16 cellular contexts compared by ENCODE assay signal in genomic region chr2:23286031-23286764, GRCh38.
A peak's percentile ranks its signal among the peaks of the same experiment; 100 is the strongest.
DNase-seq lines count a peak whose midpoint lies in the region; ATAC-seq and TF ChIP-seq lines count a peak whose summit lies in the region.
"Had no signal": no experiment of that assay in that cellular context is flagged by ENCODE, and none has a peak within 500 bp of the region (broad histone marks: within the 10 kb centered on the region; RNA-seq: fewer than 3 reads in every experiment).

No MANE protein-coding gene starts in this region.

- peaks cover 10% of the 10 kb centered on the region for H3F3A ChIP-seq in SK-N-SH (replicated peaks; ENCODE audit: insufficient read depth)
- H3F3A ChIP-seq in neural progenitor cell (ENCODE audit: low read depth), result no peaks in the 10 kb centered on the region

- no peak for TF ChIP-seq EP300 in SK-N-SH (IDR thresholded peaks at IDR 0.05; ENCODE audit: borderline replicate concordance in 1 of 2, low read depth in 1 of 2, low read length in 1 of 2)

- H3K9ac ChIP-seq in SK-N-SH (no peak overlapping the region; the same call in 1 of the 2 replicates), neural progenitor cell (no peak overlapping the region)
- H3K9ac ChIP-seq: BLaER1 had no signal

- TF ChIP-seq CTCF in SK-N-SH (IDR thresholded peaks at IDR 0.05) (no peak), neural progenitor cell (IDR thresholded peaks at IDR 0.05) (no peak)

- H3K9me2 ChIP-seq in SK-N-SH, result no peaks in the 10 kb centered on the region

- POLR2A ChIA-PET in SK-N-SH (lab: Yijun Ruan, JAX), result interaction anchor here (1.0 kb wide), 1 partner anchor 11 kb away, joined by 3 read pairs; no protein-coding TSS in a partner anchor

- H3K9me3 ChIP-seq in SK-N-SH, result no peaks in the 10 kb centered on the region
- no peaks in the 10 kb centered on the region for H3K9me3 ChIP-seq in neural progenitor cell (ENCODE audit: low read depth)
- no peaks in the 10 kb centered on the region for H3K9me3 ChIP-seq in thymus (ENCODE audit: control insufficient read depth)
- H3K9me3 ChIP-seq in MG63, result peaks cover 5% of the 10 kb centered on the region; the same call in 1 of the 2 replicates
- H3K9me3 ChIP-seq: BLaER1 had no signal

- H3K27me3 ChIP-seq in SK-N-SH (ENCODE audit: insufficient read depth), result no peaks in the 10 kb centered on the region
- no peaks in the 10 kb centered on the region for H3K27me3 ChIP-seq in neural progenitor cell
- H3K27me3 ChIP-seq in thymus (ENCODE audit: control insufficient read depth, insufficient read depth), result no peaks in the 10 kb centered on the region
- H3K27me3 ChIP-seq in MG63, result no peaks in the 10 kb centered on the region
- H3K27me3 ChIP-seq: BLaER1 had no signal

- H3K4me1 ChIP-seq in SK-N-SH (ENCODE audit: control insufficient read depth in 1 of 2, insufficient read depth in 2 of 2, low read depth in 1 of 2, low read length in 1 of 2), result peaks cover 4 to 19% of the 10 kb centered on the region in 2 experiments
- H3K4me1 ChIP-seq in neural progenitor cell, result peaks cover 16% of the 10 kb centered on the region
- H3K4me1 ChIP-seq in thymus (ENCODE audit: control insufficient read depth, insufficient read depth, low read length), result no peaks in the 10 kb centered on the region
- H3K4me1 ChIP-seq: BLaER1, foreskin keratinocyte had no signal

- CTCF ChIA-PET in SK-N-SH (lab: Yijun Ruan, JAX), result interaction anchor here (0.7 to 1.2 kb wide), 3 partner anchors 15 to 252 kb away, joined by 3 to 4 read pairs (median 4); no protein-coding TSS in a partner anchor

- H3K27ac ChIP-seq in SK-N-SH (ENCODE audit: low read depth in 2 of 2, low read length in 1 of 2) (peak overlapping the region; percentile 69 to 70; a peak in 3 of 4 replicates), epithelial cell of prostate (peak overlapping the region; percentile 59), neural progenitor cell (no peak overlapping the region), thymus (ENCODE audit: low read depth) (peak overlapping the region; percentile 64)
- H3K27ac ChIP-seq: BLaER1, foreskin keratinocyte had no signal

- peaks cover 39% of the 10 kb centered on the region for H3K4me1 Mint-ChIP-seq in neural progenitor cell
- H3K4me1 Mint-ChIP-seq: activated CD4-positive, alpha-beta T cell treated with anti-CD3 and anti-CD28 coated beads for 36 hours; activated naive CD4-positive, alpha-beta T cell treated with anti-CD3 and anti-CD28 coated beads, Interleukin-2, amount 10 ng/mL, durations not matched to agents 7 days and 5 days had no signal

- H3K4me2 ChIP-seq in SK-N-SH, result peak overlapping the region; percentile 77
- no peak overlapping the region for H3K4me2 ChIP-seq in neural progenitor cell
- H3K4me2 ChIP-seq: BLaER1 had no signal

- H3K79me2 ChIP-seq in SK-N-SH (ENCODE audit: insufficient read depth) (no peaks in the 10 kb centered on the region), neural progenitor cell (ENCODE audit: low read depth) (no peaks in the 10 kb centered on the region)

- H3K36me3 ChIP-seq in SK-N-SH (replicated peaks in 1 of 2; ENCODE audit: control insufficient read depth in 1 of 2, insufficient read depth in 2 of 2, low read length in 1 of 2), result no peaks in the 10 kb centered on the region
- no peaks in the 10 kb centered on the region for H3K36me3 ChIP-seq in neural progenitor cell
- H3K36me3 ChIP-seq in thymus (ENCODE audit: control insufficient read depth, insufficient read depth), result no peaks in the 10 kb centered on the region
- H3K36me3 ChIP-seq in MG63, result no peaks in the 10 kb centered on the region
- H3K36me3 ChIP-seq: BLaER1 had no signal

- H3K4me3 Mint-ChIP-seq in neural progenitor cell, result peak overlapping the region; percentile 31
- H3K4me3 Mint-ChIP-seq: activated CD4-positive, alpha-beta T cell treated with anti-CD3 and anti-CD28 coated beads for 36 hours; activated naive CD4-positive, alpha-beta T cell treated with anti-CD3 and anti-CD28 coated beads, Interleukin-2, amount 10 ng/mL, durations not matched to agents 7 days and 5 days had no signal

- peaks cover 4% of the 10 kb centered on the region for H3K9me3 Mint-ChIP-seq in neural progenitor cell
- H3K9me3 Mint-ChIP-seq: activated naive CD4-positive, alpha-beta T cell treated with anti-CD3 and anti-CD28 coated beads, Interleukin-2, amount 10 ng/mL, durations not matched to agents 7 days and 5 days had no signal

- H3K4me3 ChIP-seq in SK-N-SH (ENCODE audit: low read depth in 2 of 2, low read length in 1 of 2) (peak overlapping the region in 1 of 2 experiments; percentile 34; a peak in 2 of 4 replicates), neural progenitor cell (no peak overlapping the region), thymus (ENCODE audit: low read length) (no peak overlapping the region), MG63 (no peak overlapping the region)
- H3K4me3 ChIP-seq: BLaER1 had no signal

- no peak for DNase-seq in SK-N-SH
- no peak for DNase-seq in epithelial cell of prostate (ENCODE audit: low read depth, low spot score)
- no peak for DNase-seq in neural progenitor cell (ENCODE audit: low spot score)
- DNase-seq in MG63, result no peak
- no peak for DNase-seq in RPMI8226
- DNase-seq: activated CD4-positive, alpha-beta T cell treated with anti-CD3 and anti-CD28 coated beads for 36 hours; activated naive CD4-positive, alpha-beta T cell treated with anti-CD3 and anti-CD28 coated beads, Interleukin-2, amount 10 ng/mL, durations not matched to agents 7 days and 5 days; DMS79; foreskin keratinocyte; Kasumi-1; NCI-H1436; NCI-H2227 treated with DMSO at 0.1 percent for 48 hours; SIG-M5 had no signal

- H2AFZ ChIP-seq in SK-N-SH (ENCODE audit: low read depth) (peak overlapping the region; percentile 26), neural progenitor cell (replicated peaks) (no peak overlapping the region)

- H3K36me3 Mint-ChIP-seq in neural progenitor cell, result no peaks in the 10 kb centered on the region
- H3K36me3 Mint-ChIP-seq: activated naive CD4-positive, alpha-beta T cell treated with anti-CD3 and anti-CD28 coated beads, Interleukin-2, amount 10 ng/mL, durations not matched to agents 7 days and 5 days had no signal

- peaks cover 3% of the 10 kb centered on the region for H3K27me3 Mint-ChIP-seq in neural progenitor cell (ENCODE audit: insufficient read depth, low read depth)

- TF ChIP-seq RAD21 in SK-N-SH (IDR thresholded peaks at IDR 0.05; ENCODE audit: low read length), result no peak

- ATAC-seq in GM21576 (IDR thresholded peaks at IDR 0.05; ENCODE audit: unreplicated experiment), result no peak
- ATAC-seq: activated CD4-positive, alpha-beta T cell treated with anti-CD3 and anti-CD28 coated beads for 36 hours; foreskin keratinocyte had no signal

- WGBS in SK-N-SH (ENCODE audit: low lambda C conversion rate), result 41% methylated on average over 6 of the region's 6 CpGs
- WGBS in thymus, result 79% methylated on average over 6 of the region's 6 CpGs

- H4K20me1 ChIP-seq in SK-N-SH (ENCODE audit: insufficient read depth) (no peaks in the 10 kb centered on the region), neural progenitor cell (ENCODE audit: low read depth) (no peaks in the 10 kb centered on the region)
- H4K20me1 ChIP-seq: BLaER1 had no signal

- peak overlapping the region; percentile 64 for H3K27ac Mint-ChIP-seq in neural progenitor cell
- H3K27ac Mint-ChIP-seq: activated CD4-positive, alpha-beta T cell treated with anti-CD3 and anti-CD28 coated beads for 36 hours; activated naive CD4-positive, alpha-beta T cell treated with anti-CD3 and anti-CD28 coated beads, Interleukin-2, amount 10 ng/mL, durations not matched to agents 7 days and 5 days had no signal

TF ChIP-seq in SK-N-SH, 30 proteins besides CTCF, POLR2A, EP300 and RAD21 (continues in another document):
- TF ChIP-seq GATA2 (CRISPR knock-in tag; IDR thresholded peaks at IDR 0.05) (no peak), FOXM1 (IDR thresholded peaks at IDR 0.05; ENCODE audit: low read depth) (no peak), MAX (IDR thresholded peaks at IDR 0.05; ENCODE audit: low read depth) (no peak), TAF1 (IDR thresholded peaks at IDR 0.05; ENCODE audit: borderline replicate concordance, low read depth, low read length) (no peak), JUND (IDR thresholded peaks at IDR 0.05) (no peak), PBX3 (IDR thresholded peaks at IDR 0.05) (no peak), NFIC (IDR thresholded peaks at IDR 0.05; ENCODE audit: borderline replicate concordance) (no peak), FOXJ3 (CRISPR knock-in tag; IDR thresholded peaks at IDR 0.05) (no peak), FOSL2 (IDR thresholded peaks at IDR 0.05; ENCODE audit: borderline replicate concordance, low read depth) (no peak)
